18 cellular contexts compared by ENCODE assay signal in genomic region chr5:65506961-65507360, GRCh38. TPM values are rescaled to one million over a fixed set of nuclear protein-coding genes. Genes with fewer than 3 reads are reported as not detected.
A peak's percentile ranks its signal among the peaks of the same experiment; 100 is the strongest.
DNase-seq lines count a peak whose midpoint lies in the region; ATAC-seq and TF ChIP-seq lines count a peak whose summit lies in the region.
"Had no signal": no experiment of that assay in that cellular context is flagged by ENCODE, and none has a peak within 500 bp of the region (broad histone marks: within the 10 kb centered on the region; RNA-seq: fewer than 3 reads in every experiment).

No MANE protein-coding gene starts in this region.

- H3K27ac ChIP-seq in GM23248, result no peak overlapping the region
- no peak overlapping the region for H3K27ac ChIP-seq in ascending aorta
- no peak overlapping the region for H3K27ac ChIP-seq in left lung
- H3K27ac ChIP-seq: cardiac muscle cell, gastroesophageal sphincter, tibial artery had no signal

- no peaks in the 10 kb centered on the region for H3K79me2 ChIP-seq in GM23248 (ENCODE audit: insufficient read depth)

- H3K4me3 ChIP-seq in GM23248, result peak overlapping the region; percentile 20; the same call in 1 of the 2 replicates
- peak overlapping the region; percentile 7 to 51 for H3K4me3 ChIP-seq in ascending aorta
- H3K4me3 ChIP-seq in foreskin fibroblast (ENCODE audit: low read depth in 1 of 2, low read length in 2 of 2), result peak overlapping the region in 1 of 2 donors; percentile 45
- H3K4me3 ChIP-seq in left lung, result no peak overlapping the region
- no peak overlapping the region for H3K4me3 ChIP-seq in HAP-1
- H3K4me3 ChIP-seq: cardiac muscle cell, gastroesophageal sphincter, lung, tibial artery had no signal

- no peaks in the 10 kb centered on the region for H3K9me2 ChIP-seq in GM23248 (ENCODE audit: insufficient read depth)

- peak overlapping the region; percentile 8; the same call in 1 of the 2 replicates for H2AFZ ChIP-seq in GM23248

- H4K20me1 ChIP-seq in GM23248 (ENCODE audit: insufficient read depth), result no peaks in the 10 kb centered on the region

- H3K36me3 ChIP-seq in GM23248 (ENCODE audit: low read depth) (no peaks in the 10 kb centered on the region), ascending aorta (no peaks in the 10 kb centered on the region), left lung (no peaks in the 10 kb centered on the region), HAP-1 (replicated peaks) (no peaks in the 10 kb centered on the region)
- H3K36me3 ChIP-seq: cardiac muscle cell, gastroesophageal sphincter, tibial artery had no signal

- ATAC-seq in left lung (no peak), HG03521 (IDR thresholded peaks at IDR 0.05; ENCODE audit: unreplicated experiment) (no peak), GM21576 (IDR thresholded peaks at IDR 0.05; ENCODE audit: unreplicated experiment) (no peak)
- ATAC-seq: gastroesophageal sphincter had no signal

- no peak overlapping the region for H3K9ac ChIP-seq in GM23248

- 17 to 19% methylated on average over 3 of the region's 3 CpGs for WGBS in GM23248 (ENCODE audit: low coverage in 1 of 2, low lambda C conversion rate in 2 of 2, missing lambda C conversion rate in 2 of 2), 2 experiments

- H3K9me3 ChIP-seq in GM23248 (ENCODE audit: low read depth) (no peaks in the 10 kb centered on the region), ascending aorta (no peaks in the 10 kb centered on the region), left lung (no peaks in the 10 kb centered on the region), HAP-1 (no peaks in the 10 kb centered on the region)
- H3K9me3 ChIP-seq: gastroesophageal sphincter, tibial artery had no signal

- DNase-seq in A172 (ENCODE audit: low spot score), result peak; percentile 33
- DNase-seq in GM23248, result peak; percentile 77
- DNase-seq in ascending aorta (ENCODE audit: low spot score in 2 of 2), result no peak
- DNase-seq in foreskin fibroblast, result peak; percentile 74 to 89
- no peak for DNase-seq in left lung
- no peak for DNase-seq in HAP-1 (ENCODE audit: low spot score in 2 of 2)
- DNase-seq: activated CD4-positive, CD25-positive, alpha-beta regulatory T cell treated with anti-CD3 and anti-CD28 coated beads, Interleukin-2, amount 50 U/mL, for 72 hours; activated gamma-delta T cell treated with Interleukin-2 at 50 U/mL for 16 hours; effector CD8-positive, alpha-beta T cell; Karpas-422; NCI-H1436; SHP77; tibial artery had no signal

- H3K27me3 ChIP-seq in GM23248 (replicated peaks; ENCODE audit: insufficient read depth) (no peaks in the 10 kb centered on the region), ascending aorta (no peaks in the 10 kb centered on the region), left lung (no peaks in the 10 kb centered on the region), HAP-1 (ENCODE audit: low read depth) (no peaks in the 10 kb centered on the region)
- H3K27me3 ChIP-seq: cardiac muscle cell, gastroesophageal sphincter, tibial artery had no signal

- in situ Hi-C loops in GM23248 (cut with MboI), result no loop called here
- in situ Hi-C loops in HAP-1 (cut with MboI; ENCODE audit: low sequenced_read_pairs), result no loop called here

- H3K4me1 ChIP-seq in GM23248 (ENCODE audit: insufficient read depth) (no peaks in the 10 kb centered on the region), ascending aorta (no peaks in the 10 kb centered on the region), left lung (no peaks in the 10 kb centered on the region), HAP-1 (no peaks in the 10 kb centered on the region)
- H3K4me1 ChIP-seq: gastroesophageal sphincter, tibial artery had no signal

- H3F3A ChIP-seq in GM23248 (ENCODE audit: insufficient read depth), result no peaks in the 10 kb centered on the region

- H3K4me2 ChIP-seq in GM23248 (ENCODE audit: unreplicated experiment), result peak overlapping the region; percentile 42

- TF ChIP-seq CTCF in ascending aorta (IDR thresholded peaks at IDR 0.05) (no peak), foreskin fibroblast (IDR thresholded peaks at IDR 0.05; ENCODE audit: low read depth, low read length) (no peak), left lung (IDR thresholded peaks at IDR 0.05) (no peak)

- intact Hi-C loops in ascending aorta (cut with DNase I), result no loop called here
- intact Hi-C loops in left lung (cut with DNase I), result no loop called here

RNA-seq across cellular contexts. Expression of gene ADAMTS6, which starts 25.2 kb away (rescaled TPM):
- 15.9 and 21.1 TPM in 2 replicates for total RNA-seq in A172 (2014; rRNA removed; shearing (Covaris generic))
- 62.5 and 76.0 TPM in 2 replicates for total RNA-seq in GM23248 (2014; rRNA removed; shearing (Covaris generic))
- 7.9 and 10.1 TPM in 2 replicates for polyA plus RNA-seq in GM23248 (2016; fragmentation: Nextera tagmentation; extraction: Ambion mirVana)
- 8.9 TPM for total RNA-seq in ascending aorta
- 1 to 10 TPM; 5.8 to 6.3 TPM for total RNA-seq in left lung

RNA-seq across cellular contexts. Expression of gene CENPK, which starts 56.0 kb away (rescaled TPM):
- total RNA-seq in A172 (2014; rRNA removed; shearing (Covaris generic)), result 97.1 and 109 TPM in 2 replicates
- total RNA-seq in GM23248 (2014; rRNA removed; shearing (Covaris generic)), result 17.2 and 22.4 TPM in 2 replicates
- polyA plus RNA-seq in GM23248 (2016; fragmentation: Nextera tagmentation; extraction: Ambion mirVana), result 22.1 and 23.9 TPM in 2 replicates
- total RNA-seq in ascending aorta (5.2 TPM), left lung (10 to 100 TPM in 1 of 2 donors, 1 to 10 TPM in 1; 8.3 to 11.3 TPM)

RNA-seq across cellular contexts. Expression of gene PPWD1, which starts 56.1 kb away (rescaled TPM):
- total RNA-seq in A172 (2014; rRNA removed; shearing (Covaris generic)), result 35.4 and 47.1 TPM in 2 replicates
- 24.7 and 56.8 TPM in 2 replicates for total RNA-seq in GM23248 (2014; rRNA removed; shearing (Covaris generic))
- polyA plus RNA-seq in GM23248 (2016; fragmentation: Nextera tagmentation; extraction: Ambion mirVana), result 22.5 and 23.9 TPM in 2 replicates
- total RNA-seq in ascending aorta (28.6 TPM), left lung (10 to 100 TPM; 29.4 to 31.0 TPM)

Comparison
In these comparisons a context has a peak if more than half of its experiments do, and no peak if none do; other contexts are left out.
1. DNase-seq: peak in A172 (single experiment), GM23248 (single experiment) and foreskin fibroblast (2 of 2); none in ascending aorta (0 of 2), left lung (0 of 2) and HAP-1 (0 of 2).
2. H3K4me3 ChIP-seq: peak in GM23248 (single experiment) and ascending aorta (2 of 2); none in left lung (0 of 2) and HAP-1 (single experiment).